In the genomic region with DNA sequence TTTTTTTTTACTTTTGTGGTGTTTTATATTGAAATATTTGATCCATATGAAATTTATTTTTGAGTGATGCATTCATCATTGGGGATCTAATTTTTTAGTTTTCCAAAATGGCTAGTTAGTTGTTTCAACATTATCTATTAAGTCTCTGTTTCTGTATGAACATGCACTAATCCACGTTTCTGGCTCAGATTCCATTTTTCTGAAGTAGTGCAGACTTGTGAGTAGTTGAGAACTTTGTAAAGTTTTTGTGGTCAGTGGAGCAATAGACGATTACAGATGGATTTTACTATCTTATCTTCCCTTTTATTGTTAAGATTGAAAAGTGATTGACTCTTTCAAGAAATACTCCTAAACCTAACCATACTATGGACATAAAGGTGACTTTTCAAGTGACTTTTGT, we compare ENCODE assay signal across 11 cellular contexts. TPM values are rescaled to one million over a fixed set of nuclear protein-coding genes. Genes with fewer than 3 reads are reported as not detected.
A peak's percentile ranks its signal among the peaks of the same experiment; 100 is the strongest.
DNase-seq lines count a peak whose midpoint lies in the region; ATAC-seq and TF ChIP-seq lines count a peak whose summit lies in the region.
"Had no signal": no experiment of that assay in that cellular context is flagged by ENCODE, and none has a peak within 500 bp of the region (broad histone marks: within the 10 kb centered on the region; RNA-seq: fewer than 3 reads in every experiment).

No MANE protein-coding gene starts in this region.

- H3K18ac ChIP-seq in IMR-90 (ENCODE audit: low read depth, low read length) = no peak overlapping the region

- H2AFZ ChIP-seq in IMR-90 (replicated peaks; ENCODE audit: low read length, poor library complexity) (no peak overlapping the region), osteoblast (ENCODE audit: low read length) (no peak overlapping the region)

- H2BK15ac ChIP-seq in IMR-90 (ENCODE audit: low read depth, low read length) = no peak overlapping the region

- H3K36me3 ChIP-seq in BJ (ENCODE audit: control insufficient read depth, insufficient read depth, low read length) (0 out of 2 replicates have a peak, but pooled peaks cover 1% of the 10 kb centered on the region), IMR-90 (ENCODE audit: control insufficient read depth, insufficient read depth, low read length) (peaks cover 4% of the 10 kb centered on the region), osteoblast (ENCODE audit: insufficient read depth, low read length) (peaks cover 3% of the 10 kb centered on the region)
- H3K36me3 ChIP-seq: right atrium auricular region had no signal

- CTCF ChIA-PET in BJ (lab: Yijun Ruan, JAX) (interaction anchor here (1.3 kb wide), 1 partner anchor 16 kb away, joined by 3 read pairs; no protein-coding TSS in a partner anchor), IMR-90 (lab: Yijun Ruan, JAX) (no interaction called here)

- in situ Hi-C loops in IMR-90 (cut with MboI; ENCODE audit: low sequenced_read_pairs) = no loop called here

- H3K27me3 ChIP-seq in BJ (ENCODE audit: control insufficient read depth, insufficient read depth, low read length) (no peaks in the 10 kb centered on the region), IMR-90 (ENCODE audit: control insufficient read depth, insufficient read depth, low read length) (no peaks in the 10 kb centered on the region), osteoblast (ENCODE audit: insufficient read depth, low read length) (no peaks in the 10 kb centered on the region)
- H3K27me3 ChIP-seq: right atrium auricular region had no signal

- no peak for TF ChIP-seq RAD21 in IMR-90 (IDR thresholded peaks at IDR 0.05; ENCODE audit: low read length)

- H4K91ac ChIP-seq in IMR-90 (ENCODE audit: insufficient read depth, low read depth, low read length) = no peak overlapping the region

- H4K5ac ChIP-seq in IMR-90 (ENCODE audit: low read depth, low read length) = no peak overlapping the region

- H3K27ac ChIP-seq in IMR-90 (ENCODE audit: insufficient read depth, low read length) (no peak overlapping the region), osteoblast (ENCODE audit: low read depth, low read length) (peak overlapping the region; percentile 85)
- H3K27ac ChIP-seq: right atrium auricular region had no signal

- no peak overlapping the region for H2AK5ac ChIP-seq in IMR-90 (ENCODE audit: low read depth, low read length)

- no peak overlapping the region for H2BK120ac ChIP-seq in IMR-90 (ENCODE audit: low read depth, low read length)

- no peak overlapping the region for H2AK9ac ChIP-seq in IMR-90 (replicated peaks; ENCODE audit: low read depth, low read length, poor library complexity)

- TF ChIP-seq CTCF in BJ (IDR thresholded peaks at IDR 0.05; ENCODE audit: insufficient read depth, low read depth, low read length) = no peak
- TF ChIP-seq CTCF in IMR-90 (conservative IDR thresholded peaks at IDR 0.05; ENCODE audit: low read depth, low read length) = no peak
- TF ChIP-seq CTCF in cardiac fibroblast (IDR thresholded peaks at IDR 0.05; ENCODE audit: low read depth, low read length) = no peak
- no peak for TF ChIP-seq CTCF in osteoblast (IDR thresholded peaks at IDR 0.05; ENCODE audit: extremely low read depth, low read depth, low read length)

- peak overlapping the region; percentile 73; the same call in 1 of the 2 replicates for H3K4me2 ChIP-seq in IMR-90 (ENCODE audit: low read depth, low read length)
- H3K4me2 ChIP-seq in osteoblast (ENCODE audit: insufficient read depth, low read length) = peak overlapping the region; percentile 22

- intact Hi-C loops in IMR-90 (cut with micrococcal nuclease) = loop anchor here (5.0 kb wide), 1 partner anchor 42 kb away; no protein-coding TSS in a partner anchor

- no peak overlapping the region for H3K9ac ChIP-seq in IMR-90 (ENCODE audit: low read depth, low read length)

- H2BK20ac ChIP-seq in IMR-90 (ENCODE audit: low read depth, low read length) = no peak overlapping the region

- no peak for TF ChIP-seq POLR2A in IMR-90 (IDR thresholded peaks at IDR 0.05; ENCODE audit: low read depth, low read length)

- H3K14ac ChIP-seq in IMR-90 (replicated peaks; ENCODE audit: low read depth, low read length) = no peak overlapping the region

- peaks cover 75% of the 10 kb centered on the region for H3K79me2 ChIP-seq in osteoblast (ENCODE audit: insufficient read depth, low read length)

- ATAC-seq in IMR-90 (ENCODE audit: low read depth) = peak; percentile 55

- no peak overlapping the region; a peak in 1 of 4 replicates for H4K8ac ChIP-seq in IMR-90 (ENCODE audit: low read depth in 2 of 2, low read length in 2 of 2)

- no peak overlapping the region for H3K56ac ChIP-seq in IMR-90 (ENCODE audit: extremely low read depth, insufficient read depth, low read length)

- H3K4me1 ChIP-seq in IMR-90 (ENCODE audit: control insufficient read depth, insufficient read depth, low read length) (peaks cover 2% of the 10 kb centered on the region; the same call in 1 of the 2 replicates), osteoblast (ENCODE audit: insufficient read depth, low read length) (peaks cover 11% of the 10 kb centered on the region)
- H3K4me1 ChIP-seq: right atrium auricular region had no signal

- no peak overlapping the region for H3K23ac ChIP-seq in IMR-90 (ENCODE audit: low read depth, low read length)

- H3K9me3 ChIP-seq in IMR-90 (ENCODE audit: control insufficient read depth, insufficient read depth, low read length) = no peaks in the 10 kb centered on the region
- H3K9me3 ChIP-seq in osteoblast (ENCODE audit: low read depth, low read length) = no peaks in the 10 kb centered on the region
- H3K9me3 ChIP-seq: right atrium auricular region had no signal

- POLR2A ChIA-PET in BJ (lab: Charles Lee) = no interaction called here
- POLR2A ChIA-PET in IMR-90 (lab: Charles Lee; ENCODE audit: unreplicated experiment) = no interaction called here

- 0 out of 2 replicates have a peak, but pooled peaks cover 4% of the 10 kb centered on the region for H4K20me1 ChIP-seq in IMR-90 (ENCODE audit: insufficient read depth, low read length)
- H4K20me1 ChIP-seq in osteoblast (ENCODE audit: insufficient read depth, low read length) = no peaks in the 10 kb centered on the region

- BruUV-seq in IMR-90 (replicated peaks; lab: Mats Ljungman, UMichigan) = no TSS peak

- no peak overlapping the region for H3K4ac ChIP-seq in IMR-90 (ENCODE audit: low read depth, low read length)

- H3K4me3 ChIP-seq in BJ (ENCODE audit: low read depth, low read length) (no peak overlapping the region), IMR-90 (ENCODE audit: insufficient read depth, low read depth, low read length) (no peak overlapping the region), cardiac fibroblast (replicated peaks in 1 of 2; ENCODE audit: low read depth in 2 of 2, low read length in 2 of 2) (no peak overlapping the region), osteoblast (ENCODE audit: insufficient read depth, low read length) (no peak overlapping the region)
- H3K4me3 ChIP-seq: right atrium auricular region had no signal

- H3K9me1 ChIP-seq in IMR-90 (ENCODE audit: insufficient read depth, low read length) = peaks cover 6% of the 10 kb centered on the region; the same call in 1 of the 2 replicates

- dilution Hi-C loops in IMR-90 (cut with HindIII; ENCODE audit: low sequenced_read_pairs, unreplicated experiment) = no loop called here

- H2BK5ac ChIP-seq in IMR-90 (ENCODE audit: low read depth, low read length, poor library complexity, severe bottlenecking) = peak overlapping the region; percentile 79

- peaks cover 47 to 51% of the 10 kb centered on the region in 2 experiments for H3K79me1 ChIP-seq in IMR-90 (ENCODE audit: low read depth in 1 of 2, low read length in 2 of 2)

- peak; percentile 5 for DNase-seq in BJ (ENCODE audit: low read depth)
- DNase-seq in IMR-90 = peak; percentile 79
- peak; percentile 64 to 79 for DNase-seq in cardiac fibroblast (ENCODE audit: low read depth in 2 of 2)
- no peak for DNase-seq in osteoblast (ENCODE audit: insufficient read length, low spot score, missing footprints)
- no peak for DNase-seq in NCI-H1417 (lab: John Stamatoyannopoulos, UW)
- DNase-seq in UCSD-AML1 (lab: John Stamatoyannopoulos, UW; ENCODE audit: unreplicated experiment) = no peak
- DNase-seq in activated CD4-positive, alpha-beta T cell treated with anti-CD3 and anti-CD28 coated beads for 48 hours = no peak
- DNase-seq: COR-L47, NCI-H2029 treated with DMSO at 0.1 percent for 48 hours had no signal

- WGBS in IMR-90 (ENCODE audit: extremely low coverage in 2 of 2, insufficient read length in 1 of 2), 2 experiments = no CpG with 5 or more reads among the region's 2 CpGs

TF ChIP-seq in IMR-90, 13 proteins besides CTCF, POLR2A, EP300 and RAD21:
- TF ChIP-seq, protein P1, sequence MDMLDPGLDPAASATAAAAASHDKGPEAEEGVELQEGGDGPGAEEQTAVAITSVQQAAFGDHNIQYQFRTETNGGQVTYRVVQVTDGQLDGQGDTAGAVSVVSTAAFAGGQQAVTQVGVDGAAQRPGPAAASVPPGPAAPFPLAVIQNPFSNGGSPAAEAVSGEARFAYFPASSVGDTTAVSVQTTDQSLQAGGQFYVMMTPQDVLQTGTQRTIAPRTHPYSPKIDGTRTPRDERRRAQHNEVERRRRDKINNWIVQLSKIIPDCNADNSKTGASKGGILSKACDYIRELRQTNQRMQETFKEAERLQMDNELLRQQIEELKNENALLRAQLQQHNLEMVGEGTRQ (IDR thresholded peaks at IDR 0.05; ENCODE audit: low read depth, low read length) = no peak
- peak; percentile 11; the same call in 1 of the 2 replicates for TF ChIP-seq CEBPB (IDR thresholded peaks at IDR 0.05; ENCODE audit: low read depth, low read length)
- no peak for TF ChIP-seq RCOR1 (IDR thresholded peaks at IDR 0.05; ENCODE audit: insufficient replicate concordance, low read length)
- TF ChIP-seq MAFK (IDR thresholded peaks at IDR 0.05; ENCODE audit: low read depth, low read length) = no peak
- TF ChIP-seq RFX5 (IDR thresholded peaks at IDR 0.05; ENCODE audit: low read depth, low read length) = no peak

RNA-seq across cellular contexts. Expression of a gene that starts 16.7 kb away (rescaled TPM):
- polyA plus RNA-seq in BJ (2011; rRNA removed) = 12.3 and 30.2 TPM in 2 replicates
- polyA minus RNA-seq in BJ (2011; rRNA and poly(A)+ RNA removed) = 15.3 and 17.1 TPM in 2 replicates
- total RNA-seq in IMR-90 (2012; rRNA removed) = 19.5 and 28.9 TPM in 2 replicates
- polyA plus RNA-seq in IMR-90 (2012; rRNA removed) = 14.0 and 19.8 TPM in 2 replicates
- polyA plus RNA-seq in IMR-90 (2012; cell fraction: cytosol; rRNA removed) = 1.8 and 2.6 TPM in 2 replicates
- 1.1 and 11.5 TPM in 2 replicates for polyA plus RNA-seq in IMR-90 (2012; cell fraction: nucleus; rRNA removed; ENCODE audit: low replicate concordance)
- 40.2 and 41.8 TPM in 2 replicates for total RNA-seq in osteoblast

RNA-seq across cellular contexts. Expression of a gene that starts 55.5 kb away (rescaled TPM):
- polyA plus RNA-seq in BJ (2011; rRNA removed) (0.20 and 0.27 TPM in 2 replicates), IMR-90 (2012; rRNA removed) (not detected in 2 replicates)
- 0.72 and 1.3 TPM in 2 replicates for polyA minus RNA-seq in BJ (2011; rRNA and poly(A)+ RNA removed)
- total RNA-seq in IMR-90 (2012; rRNA removed) (under 0.01 TPM in 1 of 2 replicates, not detected in the other), osteoblast (under 0.01 and 0.72 TPM in 2 replicates)
- polyA plus RNA-seq in IMR-90 (2012; cell fraction: cytosol; rRNA removed) = not detected in 2 replicates
- 0.08 TPM in 1 of 2 replicates, not detected in the other for polyA plus RNA-seq in IMR-90 (2012; cell fraction: nucleus; rRNA removed; ENCODE audit: low replicate concordance)
- total RNA-seq: epithelial cell of proximal tubule, right atrium auricular region had no signal

Comparison
In these comparisons a context has a peak if more than half of its experiments do, and no peak if none do; other contexts are left out.
1. DNase-seq: peak in BJ (single experiment), IMR-90 (single experiment) and cardiac fibroblast (2 of 2); none in osteoblast (single experiment), NCI-H1417 (0 of 3), UCSD-AML1 (single experiment) and activated CD4-positive, alpha-beta T cell treated with anti-CD3 and anti-CD28 coated beads for 48 hours (single experiment).